ENCODE assay signal across 20 cellular contexts in genomic region chr6:147126618-147127022, GRCh38.
A peak's percentile ranks its signal among the peaks of the same experiment; 100 is the strongest.
DNase-seq lines count a peak whose midpoint lies in the region; ATAC-seq and TF ChIP-seq lines count a peak whose summit lies in the region.
"Had no signal": no experiment of that assay in that cellular context is flagged by ENCODE, and none has a peak within 500 bp of the region (broad histone marks: within the 10 kb centered on the region; RNA-seq: fewer than 3 reads in every experiment).

No MANE protein-coding gene starts in this region.

- H3K4me1 ChIP-seq in H9 (ENCODE audit: insufficient read depth, low read length) = no peaks in the 10 kb centered on the region
- H3K4me1 ChIP-seq in right cardiac atrium (ENCODE audit: control insufficient read depth, insufficient read depth, low read length) = no peaks in the 10 kb centered on the region
- H3K4me1 ChIP-seq in trophoblast cell (ENCODE audit: control insufficient read depth in 1 of 2, insufficient read depth in 2 of 2, low read length in 2 of 2) = no peaks in the 10 kb centered on the region
- H3K4me1 ChIP-seq: pancreas, stomach had no signal

- H3T11ph ChIP-seq in H9 (ENCODE audit: low read length) = no peak overlapping the region

- H2AFZ ChIP-seq in H9 (ENCODE audit: low read length) (no peak overlapping the region), trophoblast cell (ENCODE audit: insufficient read depth, low read length, poor library complexity) (no peak overlapping the region)

- H3K9ac ChIP-seq in H9 (ENCODE audit: extremely low read depth, insufficient read length, low read length) = no peak overlapping the region
- H3K9ac ChIP-seq in trophoblast cell (ENCODE audit: low read length) = no peak overlapping the region

- no peak overlapping the region for H2BK15ac ChIP-seq in H9 (ENCODE audit: low read depth, low read length)

- H3K4me2 ChIP-seq in H9 (ENCODE audit: insufficient read depth, insufficient read length, low read length) (no peak overlapping the region), trophoblast cell (ENCODE audit: low read length) (no peak overlapping the region)

- H3K23ac ChIP-seq in H9 (ENCODE audit: insufficient read length, low read depth, low read length) (no peak overlapping the region), trophoblast cell (ENCODE audit: low read length) (no peak overlapping the region)

- no CpG with 5 or more reads among the region's 6 CpGs for WGBS in H9 (ENCODE audit: extremely low coverage, insufficient read length, low lambda C conversion rate)
- WGBS in right cardiac atrium = 60% methylated on average over 6 of the region's 6 CpGs
- no CpG with 5 or more reads among the region's 6 CpGs for WGBS in trophoblast cell (ENCODE audit: extremely low coverage, insufficient coverage, insufficient read length)

- H2BK120ac ChIP-seq in H9 (ENCODE audit: low read depth, low read length, poor library complexity, severe bottlenecking) (no peak overlapping the region), trophoblast cell (ENCODE audit: insufficient read depth, low read length, poor library complexity) (no peak overlapping the region)

- peak; percentile 68 to 75 for ATAC-seq in right cardiac atrium
- no peak for ATAC-seq in GM19351 (IDR thresholded peaks at IDR 0.05; ENCODE audit: unreplicated experiment)
- no peak for ATAC-seq in GM19023 (IDR thresholded peaks at IDR 0.05; ENCODE audit: unreplicated experiment)
- ATAC-seq: pancreas had no signal

- H3K4me1 Mint-ChIP-seq in H9 = peaks cover 6 to 9% of the 10 kb centered on the region in 2 experiments
- peaks cover 20% of the 10 kb centered on the region for H3K4me1 Mint-ChIP-seq in HFFc6 (ENCODE audit: low read depth)

- no peak overlapping the region for H4K8ac ChIP-seq in H9 (replicated peaks; ENCODE audit: insufficient read length, low read depth, low read length)
- no peak overlapping the region for H4K8ac ChIP-seq in trophoblast cell (ENCODE audit: low read depth, low read length)

- DNase-seq in H9 (no peak), brain microvascular endothelial cell (peak; percentile 78), right cardiac atrium (no peak), trophoblast cell (peak; percentile 82 to 84), NCI-H748 treated with DMSO at 0.1 percent for 48 hours (lab: John Stamatoyannopoulos, UW) (no peak), HFFc6 (no peak)
- DNase-seq: ACHN; activated gamma-delta T cell treated with Interleukin-2 at 50 U/mL for 16 hours; adrenal gland; DMS53; dorsolateral prefrontal cortex; KBM-7; NCI-H2081; pancreas; stimulated activated CD4-positive, alpha-beta T cell treated with anti-CD3 and anti-CD28 coated beads, Interleukin-2, amount 100 ng/mL, for 48 hours; stomach; T-helper 1 cell had no signal

- intact Hi-C loops in right cardiac atrium (cut with DNase I) = no loop called here

- H2AK5ac ChIP-seq in H9 (ENCODE audit: insufficient read length, low read length) = no peak overlapping the region
- no peak overlapping the region for H2AK5ac ChIP-seq in trophoblast cell (ENCODE audit: low read length)

- H4K5ac ChIP-seq in H9 (ENCODE audit: insufficient read length, low read depth, low read length) = no peak overlapping the region

- in situ Hi-C loops in brain microvascular endothelial cell (cut with HindIII; ENCODE audit: low pct_ligation_motif_present, low sequenced_read_pairs) = no loop called here

- H3K27ac ChIP-seq in H9 (ENCODE audit: insufficient read length, low read depth, low read length) (no peak overlapping the region), brain microvascular endothelial cell (peak overlapping the region; percentile 29), right cardiac atrium (ENCODE audit: low read length) (no peak overlapping the region), trophoblast cell (ENCODE audit: low read depth, low read length) (no peak overlapping the region)
- H3K27ac ChIP-seq: adrenal gland, dorsolateral prefrontal cortex, pancreas, stomach had no signal

- H2BK20ac ChIP-seq in H9 (ENCODE audit: low read depth, low read length, poor library complexity, severe bottlenecking) = no peak overlapping the region

- no peak overlapping the region for H3K4ac ChIP-seq in H9 (ENCODE audit: low read depth, low read length)
- no peak overlapping the region for H3K4ac ChIP-seq in trophoblast cell (ENCODE audit: low read depth, low read length)

- H4K12ac ChIP-seq in trophoblast cell (ENCODE audit: low read depth, low read length) = no peak overlapping the region

- H3K9me3 Mint-ChIP-seq in H9 = no peaks in the 10 kb centered on the region
- H3K9me3 Mint-ChIP-seq in HFFc6 = no peaks in the 10 kb centered on the region
- H3K9me3 Mint-ChIP-seq: CD14-positive monocyte had no signal

- H4K91ac ChIP-seq in H9 (ENCODE audit: insufficient read length, low read depth, low read length) (no peak overlapping the region), trophoblast cell (ENCODE audit: low read depth, low read length) (no peak overlapping the region)

- H3K79me1 ChIP-seq in H9 (ENCODE audit: insufficient read depth, low read depth, low read length, poor library complexity, severe bottlenecking) = no peaks in the 10 kb centered on the region
- no peaks in the 10 kb centered on the region for H3K79me1 ChIP-seq in trophoblast cell (ENCODE audit: low read length)

- H3K18ac ChIP-seq in H9 (ENCODE audit: insufficient read length, low read depth, low read length) (no peak overlapping the region), trophoblast cell (ENCODE audit: low read length) (no peak overlapping the region)

- H3K4me3 Mint-ChIP-seq in H9 (no peak overlapping the region), HFFc6 (no peak overlapping the region)
- H3K4me3 Mint-ChIP-seq: CD14-positive monocyte had no signal

- H3K79me2 ChIP-seq in H9 (ENCODE audit: insufficient read depth, low read length) = no peaks in the 10 kb centered on the region
- H3K79me2 ChIP-seq in trophoblast cell (ENCODE audit: control insufficient read depth, insufficient read depth, low read length, poor library complexity) = no peaks in the 10 kb centered on the region

- H3K4me3 ChIP-seq in brain microvascular endothelial cell (ENCODE audit: low read depth, low read length) = no peak overlapping the region
- no peak overlapping the region for H3K4me3 ChIP-seq in right cardiac atrium (ENCODE audit: low read length)
- H3K4me3 ChIP-seq in trophoblast cell (ENCODE audit: low read depth, low read length) = no peak overlapping the region
- H3K4me3 ChIP-seq: adrenal gland, dorsolateral prefrontal cortex, pancreas, stomach had no signal

- H3K27me3 ChIP-seq in H9 (ENCODE audit: insufficient read depth, low read length) (no peaks in the 10 kb centered on the region), brain microvascular endothelial cell (replicated peaks) (no peaks in the 10 kb centered on the region), right cardiac atrium (ENCODE audit: control insufficient read depth, insufficient read depth) (no peaks in the 10 kb centered on the region), trophoblast cell (ENCODE audit: insufficient read depth, low read length) (no peaks in the 10 kb centered on the region)
- H3K27me3 ChIP-seq: adrenal gland, dorsolateral prefrontal cortex, pancreas, stomach had no signal

- no peak overlapping the region for H3K56ac ChIP-seq in H9 (ENCODE audit: insufficient read length, low read depth, low read length)

- H3K36me3 Mint-ChIP-seq in H9 (ENCODE audit: insufficient read depth in 1 of 3, low read depth in 3 of 3) (no peaks in the 10 kb centered on the region), HFFc6 (ENCODE audit: low read depth) (no peaks in the 10 kb centered on the region)
- H3K36me3 Mint-ChIP-seq: CD14-positive monocyte had no signal

- no peak overlapping the region; the same call in 1 of the 2 replicates for H3K14ac ChIP-seq in H9 (ENCODE audit: insufficient read depth, low read length)
- no peak overlapping the region for H3K14ac ChIP-seq in trophoblast cell (ENCODE audit: low read length)

- no peaks in the 10 kb centered on the region for H3K27me3 Mint-ChIP-seq in H9 (ENCODE audit: low read depth)
- H3K27me3 Mint-ChIP-seq in HFFc6 (ENCODE audit: insufficient read depth) = no peaks in the 10 kb centered on the region

- H3K27ac Mint-ChIP-seq in H9 = peak overlapping the region; percentile 32 to 81 (median 73); a peak in 3 of 7 replicates
- no peak overlapping the region for H3K27ac Mint-ChIP-seq in HFFc6
- H3K27ac Mint-ChIP-seq: CD14-positive monocyte had no signal

- H2BK5ac ChIP-seq in H9 (ENCODE audit: insufficient read length, low read length) = no peak overlapping the region
- H2BK5ac ChIP-seq in trophoblast cell (ENCODE audit: low read depth, low read length, poor library complexity) = no peak overlapping the region

- H4K20me1 ChIP-seq in H9 (ENCODE audit: control insufficient read depth, insufficient read depth, insufficient read length) = no peaks in the 10 kb centered on the region

- H3K9me3 ChIP-seq in H9 (ENCODE audit: control insufficient read depth, low read depth, low read length) = no peaks in the 10 kb centered on the region
- no peaks in the 10 kb centered on the region for H3K9me3 ChIP-seq in right cardiac atrium (ENCODE audit: control insufficient read depth, low read length)
- H3K9me3 ChIP-seq in trophoblast cell (ENCODE audit: insufficient read depth, low read depth, low read length) = no peaks in the 10 kb centered on the region
- H3K9me3 ChIP-seq: adrenal gland, pancreas, stomach had no signal

- H2BK12ac ChIP-seq in H9 (ENCODE audit: insufficient read length, low read depth, low read length) = no peak overlapping the region
- no peak overlapping the region for H2BK12ac ChIP-seq in trophoblast cell (ENCODE audit: low read length)

- H3K36me3 ChIP-seq in brain microvascular endothelial cell (replicated peaks) = no peaks in the 10 kb centered on the region
- H3K36me3 ChIP-seq in trophoblast cell (ENCODE audit: control insufficient read depth in 1 of 2, insufficient read depth in 2 of 2, low read length in 2 of 2) = no peaks in the 10 kb centered on the region
- H3K36me3 ChIP-seq: adrenal gland, pancreas, stomach had no signal

- no peaks in the 10 kb centered on the region for H3K23me2 ChIP-seq in H9 (ENCODE audit: insufficient read length, low read depth, low read length, poor library complexity, severe bottlenecking)

- TF ChIP-seq CTCF in H9 (conservative IDR thresholded peaks at IDR 0.05) (no peak), brain microvascular endothelial cell (IDR thresholded peaks at IDR 0.05; ENCODE audit: low read depth, low read length, missing control alignments) (no peak), HFFc6 (IDR thresholded peaks at IDR 0.05) (no peak)

Comparison
In these comparisons a context has a peak if more than half of its experiments do, and no peak if none do; other contexts are left out.
1. DNase-seq: peak in brain microvascular endothelial cell (single experiment) and trophoblast cell (2 of 2); none in H9 (single experiment), right cardiac atrium (0 of 3), NCI-H748 treated with DMSO at 0.1 percent for 48 hours (single experiment) and HFFc6 (single experiment).
2. ATAC-seq: peak in right cardiac atrium (2 of 2); none in GM19351 (single experiment) and GM19023 (single experiment).